Comparison of ENCODE assay signal across 10 cellular contexts in the genomic region with DNA sequence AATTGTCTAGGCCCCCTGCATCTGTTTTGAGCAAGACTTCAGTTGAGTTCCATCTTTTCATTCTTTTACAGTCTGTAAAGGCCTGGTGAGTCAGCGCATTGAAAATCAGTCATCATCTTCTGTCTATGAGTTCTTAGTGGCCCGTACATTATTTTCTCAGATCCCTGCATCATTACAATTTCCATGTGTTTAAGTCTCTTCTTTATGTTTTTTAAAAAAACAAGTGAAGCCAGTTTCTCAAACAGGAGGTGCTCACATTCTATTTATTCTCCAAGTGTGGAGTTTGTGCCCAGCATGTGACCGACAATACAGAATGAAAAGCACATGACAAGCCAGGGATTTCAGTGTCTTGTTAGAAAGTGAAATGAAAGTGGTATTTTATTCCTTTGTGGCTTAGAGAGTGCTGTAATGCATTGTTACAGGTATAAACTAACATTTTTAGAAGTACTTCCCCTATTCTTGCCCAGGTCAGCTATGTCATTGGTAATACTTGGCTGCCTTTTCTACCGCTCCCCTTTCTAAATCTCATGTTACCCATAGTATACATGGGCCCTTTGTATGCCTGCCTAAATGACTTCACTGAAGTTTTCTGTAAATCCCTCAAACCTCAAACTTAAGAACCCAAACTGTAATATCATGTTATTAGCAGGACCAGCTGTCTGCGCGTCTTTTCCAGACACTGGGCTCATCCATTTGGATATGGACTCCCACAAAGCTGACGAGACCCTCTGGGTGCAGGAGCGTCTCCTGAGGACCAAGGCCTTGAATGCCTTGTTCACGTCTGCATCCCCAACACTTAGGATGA.
A peak's percentile ranks its signal among the peaks of the same experiment; 100 is the strongest.
DNase-seq lines count a peak whose midpoint lies in the region; ATAC-seq and TF ChIP-seq lines count a peak whose summit lies in the region.
"Had no signal": no experiment of that assay in that cellular context is flagged by ENCODE, and none has a peak within 500 bp of the region (broad histone marks: within the 10 kb centered on the region; RNA-seq: fewer than 3 reads in every experiment).

No MANE protein-coding gene starts in this region.

- H3K4me3 ChIP-seq in astrocyte of the spinal cord (ENCODE audit: low read depth, low read length) (no peak overlapping the region), subcutaneous abdominal adipose tissue (ENCODE audit: low read depth in 1 of 5, low read length in 5 of 5) (peak overlapping the region in 1 of 5 donors; percentile 4)
- H3K4me3 ChIP-seq: A549 had no signal

- H3K27ac ChIP-seq in subcutaneous abdominal adipose tissue (ENCODE audit: low read depth, low read length) = peak overlapping the region; percentile 39
- H3K27ac ChIP-seq: A549 had no signal

- CTCF ChIA-PET in activated CD4-positive, alpha-beta T cell treated with anti-CD3 and anti-CD28 coated beads for 36 hours (lab: Charles Lee) = interaction anchor here (0.6 kb wide), 1 partner anchor 108 kb away, joined by 3 read pairs; no protein-coding TSS in a partner anchor
- CTCF ChIA-PET in activated naive CD4-positive, alpha-beta T cell treated with anti-CD3 and anti-CD28 coated beads for 36 hours (lab: Charles Lee) = no interaction called here

- ATAC-seq in activated CD4-positive, alpha-beta T cell treated with anti-CD3 and anti-CD28 coated beads for 36 hours = peak; percentile 42
- peak; percentile 63 for ATAC-seq in HG03097 (IDR thresholded peaks at IDR 0.05; ENCODE audit: low FRiP score, unreplicated experiment)

- in situ Hi-C loops in astrocyte of the spinal cord (cut with HindIII; ENCODE audit: low sequenced_read_pairs) = no loop called here

- peak overlapping the region in 1 of 5 donors; percentile 20 for H3K9ac ChIP-seq in subcutaneous abdominal adipose tissue (ENCODE audit: low read length in 5 of 5)

- H3K27me3 Mint-ChIP-seq in activated CD4-positive, alpha-beta T cell treated with anti-CD3 and anti-CD28 coated beads for 36 hours = no peaks in the 10 kb centered on the region
- H3K27me3 Mint-ChIP-seq in activated CD4-positive, alpha-beta T cell treated with anti-CD3 and anti-CD28 coated beads, Interleukin-2, amount 10 ng/mL, durations not matched to agents 24 days and 14 days = no peaks in the 10 kb centered on the region
- H3K27me3 Mint-ChIP-seq in activated naive CD4-positive, alpha-beta T cell treated with anti-CD3 and anti-CD28 coated beads for 36 hours (ENCODE audit: low read depth) = no peaks in the 10 kb centered on the region

- H3K36me3 Mint-ChIP-seq in activated CD4-positive, alpha-beta T cell treated with anti-CD3 and anti-CD28 coated beads for 36 hours (ENCODE audit: low read depth) = no peaks in the 10 kb centered on the region
- no peaks in the 10 kb centered on the region for H3K36me3 Mint-ChIP-seq in activated CD4-positive, alpha-beta T cell treated with anti-CD3 and anti-CD28 coated beads, Interleukin-2, amount 10 ng/mL, durations not matched to agents 24 days and 14 days (ENCODE audit: low read depth)
- H3K36me3 Mint-ChIP-seq in activated naive CD4-positive, alpha-beta T cell treated with anti-CD3 and anti-CD28 coated beads for 36 hours (ENCODE audit: low read depth) = no peaks in the 10 kb centered on the region

- no peak overlapping the region for H3K4me3 Mint-ChIP-seq in activated CD4-positive, alpha-beta T cell treated with anti-CD3 and anti-CD28 coated beads for 36 hours
- H3K4me3 Mint-ChIP-seq in activated CD4-positive, alpha-beta T cell treated with anti-CD3 and anti-CD28 coated beads, Interleukin-2, amount 10 ng/mL, durations not matched to agents 24 days and 14 days = no peak overlapping the region
- H3K4me3 Mint-ChIP-seq in activated naive CD4-positive, alpha-beta T cell treated with anti-CD3 and anti-CD28 coated beads for 36 hours = no peak overlapping the region
- H3K4me3 Mint-ChIP-seq: immature natural killer cell had no signal

- H3K27ac Mint-ChIP-seq in activated CD4-positive, alpha-beta T cell treated with anti-CD3 and anti-CD28 coated beads for 36 hours = no peak overlapping the region
- no peak overlapping the region for H3K27ac Mint-ChIP-seq in activated CD4-positive, alpha-beta T cell treated with anti-CD3 and anti-CD28 coated beads, Interleukin-2, amount 10 ng/mL, durations not matched to agents 24 days and 14 days
- H3K27ac Mint-ChIP-seq in activated naive CD4-positive, alpha-beta T cell treated with anti-CD3 and anti-CD28 coated beads for 36 hours = no peak overlapping the region
- H3K27ac Mint-ChIP-seq: immature natural killer cell had no signal

- H3K4me1 ChIP-seq in subcutaneous abdominal adipose tissue (ENCODE audit: control insufficient read depth in 5 of 5, insufficient read depth in 5 of 5, low read length in 5 of 5) = peaks cover 0 to 16% (median 12%) of the 10 kb centered on the region in 5 donors

- no peak for TF ChIP-seq CTCF in astrocyte of the spinal cord (IDR thresholded peaks at IDR 0.05; ENCODE audit: low read depth, low read length)

- intact Hi-C loops in activated CD4-positive, alpha-beta T cell treated with anti-CD3 and anti-CD28 coated beads for 36 hours (cut with DNase I, micrococcal nuclease) = no loop called here
- intact Hi-C loops in activated CD4-positive, alpha-beta T cell treated with anti-CD3 and anti-CD28 coated beads, Interleukin-2, amount 10 ng/mL, durations not matched to agents 24 days and 14 days (cut with micrococcal nuclease) = loop anchor here (10.0 kb wide), 1 partner anchor 134 kb away; no protein-coding TSS in a partner anchor
- intact Hi-C loops in activated naive CD4-positive, alpha-beta T cell treated with anti-CD3 and anti-CD28 coated beads for 36 hours (cut with micrococcal nuclease) = no loop called here

- peaks cover 17 to 37% (median 26%) of the 10 kb centered on the region in 5 donors for H3K36me3 ChIP-seq in subcutaneous abdominal adipose tissue (ENCODE audit: control insufficient read depth in 5 of 5, insufficient read depth in 5 of 5, low read length in 5 of 5)

- H3K9me3 ChIP-seq in subcutaneous abdominal adipose tissue (ENCODE audit: control insufficient read depth in 5 of 5, low read length in 5 of 5) = peaks cover 0 to 8% (median 0%) of the 10 kb centered on the region in 5 donors
- H3K9me3 ChIP-seq: A549 had no signal

- H3K4me1 Mint-ChIP-seq in activated CD4-positive, alpha-beta T cell treated with anti-CD3 and anti-CD28 coated beads for 36 hours = peaks cover 2% of the 10 kb centered on the region
- H3K4me1 Mint-ChIP-seq in activated CD4-positive, alpha-beta T cell treated with anti-CD3 and anti-CD28 coated beads, Interleukin-2, amount 10 ng/mL, durations not matched to agents 24 days and 14 days = peaks cover 3% of the 10 kb centered on the region
- no peaks in the 10 kb centered on the region for H3K4me1 Mint-ChIP-seq in activated naive CD4-positive, alpha-beta T cell treated with anti-CD3 and anti-CD28 coated beads for 36 hours (ENCODE audit: low read depth)

- H3K27me3 ChIP-seq in subcutaneous abdominal adipose tissue (ENCODE audit: control insufficient read depth in 5 of 5, insufficient read depth in 4 of 5, low read length in 5 of 5) = no peaks in the 10 kb centered on the region

- POLR2A ChIA-PET in activated CD4-positive, alpha-beta T cell treated with anti-CD3 and anti-CD28 coated beads for 36 hours (lab: Charles Lee) = no interaction called here

- no peaks in the 10 kb centered on the region for H3K9me3 Mint-ChIP-seq in activated CD4-positive, alpha-beta T cell treated with anti-CD3 and anti-CD28 coated beads for 36 hours (ENCODE audit: low read depth)
- no peaks in the 10 kb centered on the region for H3K9me3 Mint-ChIP-seq in activated CD4-positive, alpha-beta T cell treated with anti-CD3 and anti-CD28 coated beads, Interleukin-2, amount 10 ng/mL, durations not matched to agents 24 days and 14 days
- no peaks in the 10 kb centered on the region for H3K9me3 Mint-ChIP-seq in activated naive CD4-positive, alpha-beta T cell treated with anti-CD3 and anti-CD28 coated beads for 36 hours
- H3K9me3 Mint-ChIP-seq: immature natural killer cell had no signal

- no peak for DNase-seq in activated CD4-positive, alpha-beta T cell treated with anti-CD3 and anti-CD28 coated beads for 36 hours
- DNase-seq in activated CD4-positive, alpha-beta T cell treated with anti-CD3 and anti-CD28 coated beads, Interleukin-2, amount 10 ng/mL, durations not matched to agents 24 days and 14 days = no peak
- DNase-seq in astrocyte of the spinal cord (ENCODE audit: low read depth, low spot score) (peak; percentile 71), NCI-H1694 (lab: John Stamatoyannopoulos, UW) (no peak)
- DNase-seq in activated naive CD4-positive, alpha-beta T cell treated with anti-CD3 and anti-CD28 coated beads for 36 hours = no peak
- DNase-seq in NK-92 treated with Interleukin-12 subunit alpha and Interleukin-12 subunit beta, amount 100 ng/mL, for 24 hours (lab: John Stamatoyannopoulos, UW) = no peak
- DNase-seq: immature natural killer cell had no signal
